Comparison of ENCODE assay signal across 10 cellular contexts in the genomic region with DNA sequence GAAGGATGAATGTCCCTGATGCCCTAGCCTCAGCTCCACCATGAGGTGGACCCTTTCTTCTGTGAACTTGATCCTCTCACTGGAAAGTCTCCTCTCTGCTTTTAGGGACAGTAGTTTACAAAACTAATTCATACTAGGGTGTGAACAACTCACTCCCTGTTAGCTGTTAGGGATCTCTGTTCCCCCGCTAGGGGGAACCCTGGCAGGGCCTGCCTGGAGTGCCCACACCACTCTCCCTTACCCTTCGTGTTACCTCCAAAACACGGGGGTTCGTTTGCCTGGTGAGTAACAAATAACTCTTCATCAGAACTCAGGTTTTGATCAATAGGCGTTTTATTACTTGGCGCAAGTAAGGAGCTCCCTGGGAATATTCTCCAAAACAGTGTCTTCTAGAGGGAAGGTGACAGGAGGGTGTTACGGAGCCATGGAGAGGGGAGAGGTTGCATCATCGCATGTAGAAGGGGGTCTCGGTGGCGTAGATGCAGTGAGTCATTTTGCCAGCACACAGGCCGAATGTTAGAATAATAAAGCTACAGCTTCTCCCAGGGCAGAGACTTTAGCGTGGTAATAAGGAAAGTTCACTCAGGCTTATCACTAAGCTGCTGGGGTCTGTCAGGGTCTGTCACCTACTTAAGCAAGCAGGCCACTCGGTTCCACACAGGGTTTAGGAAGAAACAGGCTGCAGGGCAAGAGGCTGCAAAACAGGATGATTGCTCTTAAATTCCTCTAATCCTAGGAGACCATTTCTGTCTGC. TPM values are rescaled to one million over a fixed set of nuclear protein-coding genes. Genes with fewer than 3 reads are reported as not detected.
A peak's percentile ranks its signal among the peaks of the same experiment; 100 is the strongest.
DNase-seq lines count a peak whose midpoint lies in the region; ATAC-seq and TF ChIP-seq lines count a peak whose summit lies in the region.
"Had no signal": no experiment of that assay in that cellular context is flagged by ENCODE, and none has a peak within 500 bp of the region (broad histone marks: within the 10 kb centered on the region; RNA-seq: fewer than 3 reads in every experiment).

No MANE protein-coding gene starts in this region.

- H3K27ac ChIP-seq in heart left ventricle (peak overlapping the region; percentile 5 to 91 (median 80)), endodermal cell (ENCODE audit: low read depth, low read length) (no peak overlapping the region)

- TF ChIP-seq POLR2A in heart left ventricle (IDR thresholded peaks at IDR 0.05) = no peak

- DNase-seq in heart left ventricle (no peak), left cardiac atrium (no peak), endodermal cell (no peak), NCI-H1694 treated with DMSO at 0.1 percent for 48 hours (lab: John Stamatoyannopoulos, UW) (no peak), SKM-1 (lab: John Stamatoyannopoulos, UW; ENCODE audit: unreplicated experiment) (no peak)
- DNase-seq: effector CD4-positive, alpha-beta T cell; NCI-H1930 had no signal

- H3K4me1 Mint-ChIP-seq in endodermal cell (peaks cover 66% of the 10 kb centered on the region), nephron (peaks cover 74% of the 10 kb centered on the region)

- no peak for ATAC-seq in heart left ventricle
- ATAC-seq in left cardiac atrium = no peak
- no peak for ATAC-seq in GM18907 (IDR thresholded peaks at IDR 0.05; ENCODE audit: unreplicated experiment)
- ATAC-seq in HG03354 (IDR thresholded peaks at IDR 0.05; ENCODE audit: poor library complexity, severe bottlenecking, unreplicated experiment) = no peak

- H3K9me3 ChIP-seq in heart left ventricle = no peaks in the 10 kb centered on the region
- H3K9me3 ChIP-seq in endodermal cell (ENCODE audit: control insufficient read depth, low read length) = no peaks in the 10 kb centered on the region

- H3K4me3 Mint-ChIP-seq in endodermal cell (no peak overlapping the region), nephron (peak overlapping the region in 2 of 3 experiments; percentile 29 to 53)

- H3K9me3 Mint-ChIP-seq in endodermal cell = no peaks in the 10 kb centered on the region
- no peaks in the 10 kb centered on the region for H3K9me3 Mint-ChIP-seq in nephron

- intact Hi-C loops in heart left ventricle (cut with DNase I) = loop anchor here in 7 of 10 donors (1.0 to 5.0 kb wide), 10 partner anchors 41 to 67 kb away; partner anchors contain the start of gene C11orf96 (in 3 of the 7)
- intact Hi-C loops in left cardiac atrium (cut with DNase I) = loop anchor here in 1 of 2 donors (5.0 kb wide), 2 partner anchors 41 to 44 kb away; no protein-coding TSS in a partner anchor

- H3K36me3 Mint-ChIP-seq in endodermal cell (ENCODE audit: low read depth) (no peaks in the 10 kb centered on the region), nephron (ENCODE audit: low read depth) (no peaks in the 10 kb centered on the region)

- H3K27me3 Mint-ChIP-seq in endodermal cell (ENCODE audit: insufficient read depth) (no peaks in the 10 kb centered on the region), nephron (ENCODE audit: low read depth) (peaks cover 7% of the 10 kb centered on the region)

- H3K27me3 ChIP-seq in heart left ventricle = no peaks in the 10 kb centered on the region
- H3K27me3 ChIP-seq in endodermal cell (ENCODE audit: control insufficient read depth, insufficient read depth, low read length, poor library complexity, severe bottlenecking) = no peaks in the 10 kb centered on the region

- H3K4me3 ChIP-seq in heart left ventricle (no peak overlapping the region), endodermal cell (ENCODE audit: low read length) (no peak overlapping the region)

- H3K9ac ChIP-seq in endodermal cell (ENCODE audit: extremely low read depth, low read length, poor library complexity, severe bottlenecking) = peak overlapping the region; percentile 35

- 48 to 65% (median 58%) methylated on average over 13 of the region's 13 CpGs for WGBS in heart left ventricle, 4 donors
- 82% methylated on average over 11 to 13 of the region's 13 CpGs for WGBS in endodermal cell (ENCODE audit: insufficient coverage in 1 of 2, insufficient read length in 1 of 2), 2 experiments

- H3K36me3 ChIP-seq in heart left ventricle = no peaks in the 10 kb centered on the region
- no peaks in the 10 kb centered on the region for H3K36me3 ChIP-seq in endodermal cell (ENCODE audit: control insufficient read depth, insufficient read depth, low read length)

- peak overlapping the region; percentile 77 for H3K27ac Mint-ChIP-seq in endodermal cell
- peak overlapping the region; percentile 78 to 92 (median 85) for H3K27ac Mint-ChIP-seq in nephron

- H3K4me1 ChIP-seq in heart left ventricle (peaks cover 15 to 79% (median 63%) of the 10 kb centered on the region in 12 donors), endodermal cell (ENCODE audit: control insufficient read depth, insufficient read depth, low read length) (peaks cover 33% of the 10 kb centered on the region)

- TF ChIP-seq CTCF in heart left ventricle (IDR thresholded peaks at IDR 0.05) (peak in 7 of 12 donors; percentile 13 to 46 (median 37)), endodermal cell (conservative IDR thresholded peaks at IDR 0.05) (peak; percentile 31), nephron (IDR thresholded peaks at IDR 0.05; ENCODE audit: unreplicated experiment in 3 of 3) (no peak)

RNA-seq across cellular contexts. Expression of gene C11orf96, which starts 45.8 kb away (rescaled TPM):
- total RNA-seq in heart left ventricle = 100 to 1,000 TPM in 1 of 9 donors, 10 to 100 TPM in 7, 1 to 10 TPM in 1; 9.6 to 109 (median 18.1) TPM
- polyA plus RNA-seq in heart left ventricle = 10 to 100 TPM in 1 of 2 donors, 1 to 10 TPM in 1; 7.9 to 18.5 TPM
- total RNA-seq in left cardiac atrium = 100 to 1,000 TPM in 1 of 2 donors, 10 to 100 TPM in 1; 25.0 to 121 TPM
- under 1 TPM in 1 of 2 donors, not detected in 1; 0.62 TPM for total RNA-seq in endodermal cell
- 5.8 TPM for polyA plus RNA-seq in endodermal cell (2013, experiment 1 of 2)
- polyA plus RNA-seq in endodermal cell (2013, experiment 2 of 2) = 4.9 TPM

RNA-seq across cellular contexts. Expression of gene ACCSL, which starts 59.6 kb away (rescaled TPM):
- not detected for total RNA-seq in heart left ventricle
- not detected for polyA plus RNA-seq in heart left ventricle
- not detected for total RNA-seq in left cardiac atrium
- not detected for total RNA-seq in endodermal cell
- polyA plus RNA-seq in endodermal cell (2013, experiment 1 of 2) = not detected
- not detected for polyA plus RNA-seq in endodermal cell (2013, experiment 2 of 2)

Comparison
In these comparisons a context has a peak if more than half of its experiments do, and no peak if none do; other contexts are left out.
1. CTCF ChIP-seq: peak in heart left ventricle (7 of 12) and endodermal cell (single experiment); none in nephron (0 of 3).
2. RNA of gene C11orf96, which starts 45.8 kb away (total RNA-seq): 25.0 to 121 TPM in left cardiac atrium and 9.6 to 109 TPM in heart left ventricle; 0.62 TPM in endodermal cell; every median in the first group is over 4 times any median in the second.